ENCODE assay signal across 8 cellular contexts in the genomic region with DNA sequence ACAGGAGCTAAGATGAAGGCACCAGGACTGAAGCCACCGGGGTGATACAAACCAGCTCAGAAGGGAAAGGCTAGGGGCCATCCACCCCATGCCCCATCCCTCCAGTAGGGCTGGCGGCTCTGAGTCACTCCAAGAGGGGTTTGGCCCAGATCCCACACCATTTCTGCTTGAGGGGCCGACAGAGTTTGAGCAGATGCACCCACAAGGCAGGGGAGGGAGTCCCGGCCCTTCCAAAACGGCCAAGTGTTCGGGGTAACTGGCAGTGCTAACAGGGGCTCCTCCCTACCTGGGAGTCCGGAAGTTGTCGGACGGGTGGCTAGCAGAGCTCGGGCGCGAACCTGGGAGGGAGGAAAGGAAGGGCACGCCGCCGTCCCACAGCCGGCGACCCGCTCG. TPM values are rescaled to one million over a fixed set of nuclear protein-coding genes. Genes with fewer than 3 reads are reported as not detected.
DNase-seq lines count a peak whose midpoint lies in the region; ATAC-seq and TF ChIP-seq lines count a peak whose summit lies in the region.

No MANE protein-coding gene starts in this region.

- no peaks in the 10 kb centered on the region for H3K9me3 Mint-ChIP-seq in activated naive CD4-positive, alpha-beta T cell treated with anti-CD3 and anti-CD28 coated beads, Interleukin-2, amount 50 U/mL, for 72 hours

- peak overlapping the region; percentile 60 for H3K4me3 ChIP-seq in Jurkat, Clone E6-1 (ENCODE audit: low read length)
- H3K4me3 ChIP-seq in sigmoid colon = peak overlapping the region; percentile 41 to 77 (median 70)

- no peak for TF ChIP-seq CTCF in sigmoid colon (IDR thresholded peaks at IDR 0.05)

- H3K36me3 ChIP-seq in sigmoid colon = peaks cover 0 to 3% (median 0%) of the 10 kb centered on the region in 4 donors

- ATAC-seq in GM21515 (IDR thresholded peaks at IDR 0.05; ENCODE audit: unreplicated experiment) = peak; percentile 33
- peak; percentile 17 to 32 for ATAC-seq in activated naive CD4-positive, alpha-beta T cell treated with anti-CD3 and anti-CD28 coated beads, Interleukin-2, amount 50 U/mL, for 72 hours
- ATAC-seq in left ventricle myocardium superior = peak; percentile 2

- TF ChIP-seq POLR2A in sigmoid colon (IDR thresholded peaks at IDR 0.05) = no peak

- no peak for TF ChIP-seq EP300 in sigmoid colon (IDR thresholded peaks at IDR 0.05)

- DNase-seq in ELR (ENCODE audit: low read depth) = peak; percentile 70
- no peak for DNase-seq in Jurkat, Clone E6-1 (ENCODE audit: low read depth, low spot score)
- peak in 1 of 2 donors; percentile 23 for DNase-seq in activated naive CD4-positive, alpha-beta T cell treated with anti-CD3 and anti-CD28 coated beads, Interleukin-2, amount 50 U/mL, for 72 hours (ENCODE audit: low spot score in 2 of 2)
- no peak for DNase-seq in left ventricle myocardium superior
- peak; percentile 82 for DNase-seq in sigmoid colon
- no peak for DNase-seq in medulla oblongata (ENCODE audit: extremely low spot score)
- no peak for DNase-seq in hippocampal formation (lab: John Stamatoyannopoulos, UW)

- H3K36me3 Mint-ChIP-seq in activated naive CD4-positive, alpha-beta T cell treated with anti-CD3 and anti-CD28 coated beads, Interleukin-2, amount 50 U/mL, for 72 hours = peaks cover 5% of the 10 kb centered on the region in 2 donors

- H3K4me1 ChIP-seq in sigmoid colon = peaks cover 0 to 32% (median 17%) of the 10 kb centered on the region in 4 donors

- WGBS in sigmoid colon, 2 donors = 0 to 1% methylated on average over 19 of the region's 19 CpGs

- no peaks in the 10 kb centered on the region for H3K27me3 ChIP-seq in sigmoid colon

- peak overlapping the region; percentile 81 to 84 for H3K27ac Mint-ChIP-seq in activated naive CD4-positive, alpha-beta T cell treated with anti-CD3 and anti-CD28 coated beads, Interleukin-2, amount 50 U/mL, for 72 hours

- H3K9me3 ChIP-seq in sigmoid colon = no peaks in the 10 kb centered on the region

- intact Hi-C loops in left ventricle myocardium superior (cut with micrococcal nuclease) = no loop called here
- intact Hi-C loops in sigmoid colon (cut with DNase I) = loop anchor here (1.0 kb wide), 1 partner anchor 26 kb away; the partner anchor contains the start of gene FAM3A

- H3K27ac ChIP-seq in sigmoid colon = peak overlapping the region; percentile 90 to 98 (median 94)

RNA-seq across cellular contexts. Expression of gene SLC10A3, which starts 0.4 kb away (rescaled TPM):
- polyA plus RNA-seq in Jurkat, Clone E6-1 (2012; ENCODE audit: insufficient read depth, insufficient read length) = 11.9 TPM
- 10 to 100 TPM in 1 of 2 donors, 1 to 10 TPM in 1; 9.8 to 15.6 TPM for total RNA-seq in activated naive CD4-positive, alpha-beta T cell treated with anti-CD3 and anti-CD28 coated beads, Interleukin-2, amount 50 U/mL, for 72 hours
- total RNA-seq in left ventricle myocardium superior (12.2 TPM), sigmoid colon (10 to 100 TPM; 17.5 to 28.8 (median 20.7) TPM)
- 10 to 100 TPM; 12.9 to 22.6 (median 18.0) TPM for polyA plus RNA-seq in sigmoid colon

RNA-seq across cellular contexts. Expression of gene UBL4A, which starts 3.6 kb away (rescaled TPM):
- 47.4 TPM for polyA plus RNA-seq in Jurkat, Clone E6-1 (2012; ENCODE audit: insufficient read depth, insufficient read length)
- 10 to 100 TPM; 39.6 to 40.4 TPM for total RNA-seq in activated naive CD4-positive, alpha-beta T cell treated with anti-CD3 and anti-CD28 coated beads, Interleukin-2, amount 50 U/mL, for 72 hours
- total RNA-seq in left ventricle myocardium superior (58.6 TPM), sigmoid colon (10 to 100 TPM; 31.6 to 51.0 (median 44.1) TPM)
- 10 to 100 TPM; 36.5 to 44.4 (median 36.5) TPM for polyA plus RNA-seq in sigmoid colon

RNA-seq across cellular contexts. Expression of gene LAGE3, which starts 10.9 kb away (rescaled TPM):
- 58.9 TPM for polyA plus RNA-seq in Jurkat, Clone E6-1 (2012; ENCODE audit: insufficient read depth, insufficient read length)
- 10 to 100 TPM; 44.9 to 46.0 TPM for total RNA-seq in activated naive CD4-positive, alpha-beta T cell treated with anti-CD3 and anti-CD28 coated beads, Interleukin-2, amount 50 U/mL, for 72 hours
- total RNA-seq in left ventricle myocardium superior = 20.7 TPM
- total RNA-seq in sigmoid colon = 10 to 100 TPM; 15.5 to 32.7 (median 22.4) TPM
- 10 to 100 TPM; 12.7 to 25.4 (median 21.6) TPM for polyA plus RNA-seq in sigmoid colon

RNA-seq across cellular contexts. Expression of gene FAM3A, which starts 26.0 kb away (rescaled TPM):
- polyA plus RNA-seq in Jurkat, Clone E6-1 (2012; ENCODE audit: insufficient read depth, insufficient read length) = 28.8 TPM
- 10 to 100 TPM; 27.7 to 32.7 TPM for total RNA-seq in activated naive CD4-positive, alpha-beta T cell treated with anti-CD3 and anti-CD28 coated beads, Interleukin-2, amount 50 U/mL, for 72 hours
- total RNA-seq in left ventricle myocardium superior (62.5 TPM), sigmoid colon (10 to 100 TPM; 30.7 to 49.0 (median 40.6) TPM)
- 10 to 100 TPM; 49.7 to 64.9 (median 57.1) TPM for polyA plus RNA-seq in sigmoid colon

RNA-seq across cellular contexts. Expression of gene PLXNA3, which starts 31.9 kb away (rescaled TPM):
- 32.7 TPM for polyA plus RNA-seq in Jurkat, Clone E6-1 (2012; ENCODE audit: insufficient read depth, insufficient read length)
- total RNA-seq in activated naive CD4-positive, alpha-beta T cell treated with anti-CD3 and anti-CD28 coated beads, Interleukin-2, amount 50 U/mL, for 72 hours = 10 to 100 TPM; 37.2 to 40.4 TPM
- 22.0 TPM for total RNA-seq in left ventricle myocardium superior
- 10 to 100 TPM in 1 of 4 donors, 1 to 10 TPM in 3; 3.1 to 12.7 (median 5.9) TPM for total RNA-seq in sigmoid colon
- polyA plus RNA-seq in sigmoid colon = 10 to 100 TPM in 1 of 3 donors, 1 to 10 TPM in 2; 4.2 to 22.9 (median 8.6) TPM

Comparison
In these comparisons a context has a peak if more than half of its experiments do, and no peak if none do; other contexts are left out.
1. DNase-seq: peak in ELR (single experiment) and sigmoid colon (single experiment); none in Jurkat, Clone E6-1 (single experiment), left ventricle myocardium superior (single experiment), medulla oblongata (single experiment) and hippocampal formation (0 of 2).
2. Peak in every context shown above with its lines, with median percentiles within 50 percentile points of each other: ATAC-seq.